In the genomic region with DNA sequence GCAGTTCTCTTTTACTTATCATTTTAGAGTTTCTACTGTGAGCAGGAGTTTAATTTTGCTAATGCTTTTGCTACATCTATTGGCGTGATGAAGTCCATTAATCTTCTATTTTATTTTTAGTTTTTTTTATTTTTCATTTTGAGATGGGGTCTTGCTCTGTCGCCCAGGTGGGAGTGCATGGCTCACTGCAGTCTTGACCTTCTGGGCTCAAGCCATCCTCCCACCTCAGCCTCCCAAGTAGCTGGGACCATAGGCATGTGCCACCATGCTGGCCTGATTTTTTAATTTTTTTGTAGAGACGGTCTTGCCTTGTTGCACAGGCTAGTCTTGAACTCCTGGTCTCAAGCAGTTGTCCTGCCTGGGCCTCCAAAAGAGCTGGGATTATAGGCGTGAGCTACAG, we compare ENCODE assay signal across 36 cellular contexts.
"Had no signal": no experiment of that assay in that cellular context is flagged by ENCODE, and none has a peak within 500 bp of the region (broad histone marks: within the 10 kb centered on the region; RNA-seq: fewer than 3 reads in every experiment).

No MANE protein-coding gene starts in this region.

- H3K27ac Mint-ChIP-seq: activated CD4-positive, alpha-beta memory T cell treated with anti-CD3 and anti-CD28 coated beads, Interleukin-2, amount 10 ng/mL, durations not matched to agents 7 days and 5 days; activated CD8-positive, alpha-beta memory T cell treated with anti-CD3 and anti-CD28 coated beads, Interleukin-2, amount 10 ng/mL, durations not matched to agents 7 days and 5 days; activated naive CD4-positive, alpha-beta T cell treated with anti-CD3 and anti-CD28 coated beads, Interleukin-2, amount 50 U/mL, for 24 hours; activated T-helper 2 cell treated with anti-CD3 and anti-CD28 coated beads, Interferon-gamma antibody, Interleukin-2, Interleukin-4, amounts not matched to agents 10 μg/mL and 5 μg/mL and 100 μg/mL, durations not matched to agents 14 hours and 24 hours and 36 hours had no signal

- H3K9me3 Mint-ChIP-seq: activated CD4-positive, alpha-beta memory T cell treated with anti-CD3 and anti-CD28 coated beads, Interleukin-2, amount 10 ng/mL, durations not matched to agents 7 days and 5 days; activated naive CD4-positive, alpha-beta T cell treated with anti-CD3 and anti-CD28 coated beads, Interleukin-2, amount 50 U/mL, for 24 hours; activated T-helper 2 cell treated with anti-CD3 and anti-CD28 coated beads, Interferon-gamma antibody, Interleukin-2, Interleukin-4, amounts not matched to agents 10 μg/mL and 5 μg/mL and 100 μg/mL, durations not matched to agents 14 hours and 24 hours and 36 hours had no signal

- DNase-seq: activated CD4-positive, alpha-beta memory T cell treated with anti-CD3 and anti-CD28 coated beads, Interleukin-2, amount 10 ng/mL, durations not matched to agents 7 days and 5 days; activated CD4-positive, alpha-beta T cell treated with anti-CD3 and anti-CD28 coated beads for 1 hour; activated CD4-positive, alpha-beta T cell treated with anti-CD3 and anti-CD28 coated beads for 48 hours; activated CD4-positive, CD25-positive, alpha-beta regulatory T cell; activated CD8-positive, alpha-beta memory T cell treated with anti-CD3 and anti-CD28 coated beads for 24 hours; activated CD8-positive, alpha-beta memory T cell treated with anti-CD3 and anti-CD28 coated beads, Interleukin-2, amount 10 ng/mL, durations not matched to agents 7 days and 5 days; activated CD8-positive, alpha-beta memory T cell treated with anti-CD3 and anti-CD28 coated beads, Interleukin-2, amount 50 U/mL, for 48 hours; activated gamma-delta T cell; activated naive CD4-positive, alpha-beta T cell treated with Interleukin-2 at 50 U/mL for 16 hours; aorta; brain microvascular endothelial cell; central memory CD4-positive, alpha-beta T cell; Kasumi-1; KG1; MG63; NCI-H1048; NCI-H1105 treated with DMSO at 0.1 percent for 48 hours; NCI-H1436; NCI-H1694; NCI-H1930; NCI-H2081 treated with DMSO at 0.1 percent for 48 hours; NCI-H345; NCI-H524 treated with DMSO at 0.1 percent for 48 hours; NCI-H748 treated with DMSO at 0.1 percent for 48 hours; NK-92 treated with Interleukin-12 subunit alpha and Interleukin-12 subunit beta, amount 100 ng/mL, for 24 hours; PC-3; Peyer's patch; RPMI8226; SW 1271; T-helper 1 cell; T-helper 2 cell; T-helper 9 cell had no signal

- H3K36me3 ChIP-seq: Peyer's patch had no signal

- H3K27me3 ChIP-seq: brain microvascular endothelial cell, MG63, Peyer's patch had no signal

- H3K27me3 Mint-ChIP-seq: activated CD4-positive, alpha-beta memory T cell treated with anti-CD3 and anti-CD28 coated beads, Interleukin-2, amount 10 ng/mL, durations not matched to agents 7 days and 5 days; activated CD8-positive, alpha-beta memory T cell treated with anti-CD3 and anti-CD28 coated beads, Interleukin-2, amount 10 ng/mL, durations not matched to agents 7 days and 5 days; activated naive CD4-positive, alpha-beta T cell treated with anti-CD3 and anti-CD28 coated beads, Interleukin-2, amount 50 U/mL, for 24 hours had no signal

- H3K4me3 ChIP-seq: MG63, Peyer's patch had no signal

- H3K9me3 ChIP-seq: MG63, Peyer's patch had no signal

- ATAC-seq: activated CD8-positive, alpha-beta memory T cell treated with anti-CD3 and anti-CD28 coated beads, Interleukin-2, amount 10 ng/mL, durations not matched to agents 7 days and 5 days; PC-3; Right ventricle myocardium inferior had no signal

- H3K4me3 Mint-ChIP-seq: activated CD4-positive, alpha-beta memory T cell treated with anti-CD3 and anti-CD28 coated beads, Interleukin-2, amount 10 ng/mL, durations not matched to agents 7 days and 5 days; activated CD8-positive, alpha-beta memory T cell treated with anti-CD3 and anti-CD28 coated beads, Interleukin-2, amount 10 ng/mL, durations not matched to agents 7 days and 5 days; activated naive CD4-positive, alpha-beta T cell treated with anti-CD3 and anti-CD28 coated beads, Interleukin-2, amount 50 U/mL, for 24 hours had no signal

- H3K27ac ChIP-seq: brain microvascular endothelial cell, Peyer's patch, VCaP had no signal
